In genomic region chr5:140344683-140345423, GRCh38 we compare ENCODE assay signal across 8 cellular contexts. TPM values are rescaled to one million over a fixed set of nuclear protein-coding genes. Genes with fewer than 3 reads are reported as not detected.
DNase-seq lines count a peak whose midpoint lies in the region; ATAC-seq and TF ChIP-seq lines count a peak whose summit lies in the region.

No MANE protein-coding gene starts in this region.

- POLR2A ChIA-PET in T-cell (lab: Charles Lee), result interaction anchor here in 1 of 2 donors (0.7 kb wide), 1 partner anchor 23 kb away, joined by 5 read pairs; no protein-coding TSS in a partner anchor

- H4K20me1 ChIP-seq in GM23248 (ENCODE audit: insufficient read depth), result no peaks in the 10 kb centered on the region

- peak; percentile 60 for DNase-seq in GM23248
- no peak for DNase-seq in T-cell
- DNase-seq in epithelial cell of proximal tubule (ENCODE audit: low read depth), result no peak
- DNase-seq in progenitor cell of endocrine pancreas (ENCODE audit: low spot score, unreplicated experiment), result no peak
- DNase-seq in GM13976 (ENCODE audit: low spot score), result no peak
- DNase-seq in middle frontal gyrus (ENCODE audit: extremely low spot score, low spot score), result no peak
- DNase-seq in NCI-H748 (lab: John Stamatoyannopoulos, UW; ENCODE audit: unreplicated experiment), result no peak
- DNase-seq in NCI-H774 (lab: John Stamatoyannopoulos, UW), result no peak

- peaks cover 17% of the 10 kb centered on the region for H3K4me1 ChIP-seq in GM23248 (ENCODE audit: insufficient read depth)

- CTCF ChIA-PET in T-cell (lab: Charles Lee), result interaction anchor here (1.0 to 2.2 kb wide), 4 partner anchors 13 to 105 kb away, joined by 3 to 13 read pairs (median 8); no protein-coding TSS in a partner anchor

- peaks cover 14% of the 10 kb centered on the region for H3K79me2 ChIP-seq in GM23248 (ENCODE audit: insufficient read depth)

- no peaks in the 10 kb centered on the region for H3K9me3 ChIP-seq in GM23248 (ENCODE audit: low read depth)

- H3K9me2 ChIP-seq in GM23248 (ENCODE audit: insufficient read depth), result no peaks in the 10 kb centered on the region

- no peak for ATAC-seq in T-cell (replicated peaks in 1 of 4)

- H3F3A ChIP-seq in GM23248 (ENCODE audit: insufficient read depth), result peaks cover 14% of the 10 kb centered on the region; the same call in 1 of the 2 replicates

- 69 to 98% methylated on average over 3 to 4 of the region's 4 CpGs for WGBS in GM23248 (ENCODE audit: low coverage in 1 of 2, low lambda C conversion rate in 2 of 2, missing lambda C conversion rate in 2 of 2), 2 experiments

- no peak overlapping the region for H2AFZ ChIP-seq in GM23248

- H3K36me3 ChIP-seq in GM23248 (ENCODE audit: low read depth), result no peaks in the 10 kb centered on the region

- H3K4me3 ChIP-seq in GM23248 (peak overlapping the region; percentile 78), epithelial cell of proximal tubule (ENCODE audit: low read depth, low read length) (peak overlapping the region; percentile 76)

- H3K27ac Mint-ChIP-seq in T-cell (peak overlapping the region; percentile 11 to 28), progenitor cell of endocrine pancreas (no peak overlapping the region)

- H3K4me2 ChIP-seq in GM23248 (ENCODE audit: unreplicated experiment), result peak overlapping the region; percentile 85

- peak overlapping the region; percentile 73; the same call in 1 of the 2 replicates for H3K9ac ChIP-seq in GM23248

- TF ChIP-seq CTCF in epithelial cell of proximal tubule (conservative IDR thresholded peaks at IDR 0.05; ENCODE audit: low read depth, low read length), result no peak
- no peak for TF ChIP-seq CTCF in progenitor cell of endocrine pancreas (IDR thresholded peaks at IDR 0.05; ENCODE audit: unreplicated experiment)
- TF ChIP-seq CTCF in GM13976 (IDR thresholded peaks at IDR 0.05; ENCODE audit: borderline replicate concordance, control extremely low read depth, extremely low read depth, insufficient read depth, missing control alignments), result no peak

- H3K27me3 Mint-ChIP-seq in T-cell, result peaks cover 0 to 4% of the 10 kb centered on the region in 2 donors
- peaks cover 34% of the 10 kb centered on the region for H3K27me3 Mint-ChIP-seq in progenitor cell of endocrine pancreas

- H3K4me1 Mint-ChIP-seq in T-cell (peaks cover 49 to 60% (median 55%) of the 10 kb centered on the region in 3 donors), progenitor cell of endocrine pancreas (ENCODE audit: low read depth) (peaks cover 5% of the 10 kb centered on the region)

- H3K9me3 Mint-ChIP-seq in T-cell (no peaks in the 10 kb centered on the region), progenitor cell of endocrine pancreas (ENCODE audit: low read depth) (no peaks in the 10 kb centered on the region)

- peak overlapping the region; percentile 37 to 74 (median 66) for H3K4me3 Mint-ChIP-seq in T-cell
- peak overlapping the region; percentile 72 for H3K4me3 Mint-ChIP-seq in progenitor cell of endocrine pancreas (ENCODE audit: low read depth)

- no peak overlapping the region for H3K27ac ChIP-seq in GM23248

- in situ Hi-C loops in GM23248 (cut with MboI), result no loop called here
- in situ Hi-C loops in GM13976 (cut with MboI; ENCODE audit: low sequenced_read_pairs, unreplicated experiment), result no loop called here

- H3K36me3 Mint-ChIP-seq in T-cell, result no peaks in the 10 kb centered on the region
- H3K36me3 Mint-ChIP-seq in progenitor cell of endocrine pancreas (ENCODE audit: insufficient read depth), result no peaks in the 10 kb centered on the region

- H3K27me3 ChIP-seq in GM23248 (replicated peaks; ENCODE audit: insufficient read depth), result no peaks in the 10 kb centered on the region

RNA-seq across cellular contexts. Expression of gene HBEGF, which starts 1.6 kb away (rescaled TPM):
- total RNA-seq in GM23248 (2014; rRNA removed; shearing (Covaris generic)), result 7.5 and 9.5 TPM in 2 replicates
- polyA plus RNA-seq in GM23248 (2016; fragmentation: Nextera tagmentation; extraction: Ambion mirVana), result 4.5 and 4.9 TPM in 2 replicates
- total RNA-seq in T-cell, result 1 to 10 TPM in 3 of 5 donors, under 1 TPM in 2; 0.47 to 2.8 (median 1.9) TPM
- 25.0 and 25.6 TPM in 2 replicates for total RNA-seq in epithelial cell of proximal tubule
- 0.84 and 1.3 TPM in 2 replicates for total RNA-seq in progenitor cell of endocrine pancreas

RNA-seq across cellular contexts. Expression of gene SLC4A9, which starts 15.1 kb away (rescaled TPM):
- not detected in 2 replicates for total RNA-seq in GM23248 (2014; rRNA removed; shearing (Covaris generic))
- not detected in 2 replicates for polyA plus RNA-seq in GM23248 (2016; fragmentation: Nextera tagmentation; extraction: Ambion mirVana)
- under 1 TPM in 1 of 5 donors, not detected in 4; 0.18 TPM for total RNA-seq in T-cell
- total RNA-seq in epithelial cell of proximal tubule, result not detected in 2 replicates
- total RNA-seq in progenitor cell of endocrine pancreas, result 0.31 and 0.58 TPM in 2 replicates

RNA-seq across cellular contexts. Expression of gene PFDN1, which starts 42.0 kb away (rescaled TPM):
- 94.3 and 95.8 TPM in 2 replicates for total RNA-seq in GM23248 (2014; rRNA removed; shearing (Covaris generic))
- 87.0 and 99.9 TPM in 2 replicates for polyA plus RNA-seq in GM23248 (2016; fragmentation: Nextera tagmentation; extraction: Ambion mirVana)
- 10 to 100 TPM; 26.9 to 32.2 (median 28.1) TPM for total RNA-seq in T-cell
- 159 and 173 TPM in 2 replicates for total RNA-seq in epithelial cell of proximal tubule
- 63.4 and 65.1 TPM in 2 replicates for total RNA-seq in progenitor cell of endocrine pancreas

RNA-seq across cellular contexts. Expression of gene ANKHD1, which starts 56.8 kb away (rescaled TPM):
- total RNA-seq in GM23248 (2014; rRNA removed; shearing (Covaris generic)), result 27.9 and 40.5 TPM in 2 replicates
- polyA plus RNA-seq in GM23248 (2016; fragmentation: Nextera tagmentation; extraction: Ambion mirVana), result 24.3 and 26.1 TPM in 2 replicates
- total RNA-seq in T-cell, result 100 to 1,000 TPM; 184 to 220 (median 203) TPM
- 28.4 and 32.6 TPM in 2 replicates for total RNA-seq in epithelial cell of proximal tubule
- total RNA-seq in progenitor cell of endocrine pancreas, result 115 and 117 TPM in 2 replicates
